Comparison of ENCODE assay signal across 1 cellular context in genomic region chr15:82262422-82263026, GRCh38.
A peak's percentile ranks its signal among the peaks of the same experiment; 100 is the strongest.
TF ChIP-seq lines count a peak whose summit lies in the region.

TSS of gene EFL1 (minus strand) at chr15:82262734. CDS start at chr15:82261778, 956 bp downstream.
TSS of gene SAXO2 (plus strand) at chr15:82262818. CDS start at chr15:82262880, 62 bp downstream.

TF ChIP-seq in HepG2, 621 proteins besides CTCF, POLR2A, EP300 and RAD21 (continued from another document and continues in another):
- TF ChIP-seq GATAD2A (CRISPR knock-in tag; IDR thresholded peaks at IDR 0.05) (no peak), SIX4 (CRISPR knock-in tag; IDR thresholded peaks at IDR 0.05) (no peak), ZBTB10 (CRISPR knock-in tag; IDR thresholded peaks at IDR 0.05; ENCODE audit: borderline replicate concordance) (no peak; the same call in 1 of the 2 replicates), XRCC5 (optimal IDR thresholded peaks at IDR 0.05; ENCODE audit: low read length) (no peak), GPBP1L1 (CRISPR knock-in tag; IDR thresholded peaks at IDR 0.05) (no peak), LBX2 (CRISPR knock-in tag; IDR thresholded peaks at IDR 0.05; ENCODE audit: borderline replicate concordance) (no peak), ZNF790 (CRISPR knock-in tag; IDR thresholded peaks at IDR 0.05; ENCODE audit: borderline replicate concordance) (no peak), SMARCE1 (IDR thresholded peaks at IDR 0.05; ENCODE audit: borderline replicate concordance) (no peak), ZNF10 (CRISPR knock-in tag; IDR thresholded peaks at IDR 0.05; ENCODE audit: borderline replicate concordance, low read depth) (no peak), HNRNPK (IDR thresholded peaks at IDR 0.05; ENCODE audit: low read depth, low read length, poor library complexity, severe bottlenecking) (peak; percentile 52), POLR2AphosphoS5 (IDR thresholded peaks at IDR 0.05; ENCODE audit: low read depth, low read length) (peak; percentile 77), SSRP1 (CRISPR knock-in tag; IDR thresholded peaks at IDR 0.05) (no peak; the same call in 1 of the 2 replicates), TAF1 (CRISPR knock-in tag; IDR thresholded peaks at IDR 0.05) (peak; percentile 63), ARID4A (CRISPR knock-in tag; IDR thresholded peaks at IDR 0.05; ENCODE audit: borderline replicate concordance) (peak; percentile 89), ZNF782 (CRISPR knock-in tag; IDR thresholded peaks at IDR 0.05; ENCODE audit: borderline replicate concordance) (0 out of 2 replicates have a peak, but pooled peaks have one; percentile 36), ZIK1 (CRISPR knock-in tag; IDR thresholded peaks at IDR 0.05; ENCODE audit: borderline replicate concordance, low read depth) (no peak), LRRFIP1 (CRISPR knock-in tag; conservative IDR thresholded peaks at IDR 0.05) (no peak), ZEB1 (IDR thresholded peaks at IDR 0.05; ENCODE audit: insufficient replicate concordance, low read depth) (no peak), NFE2L2 (IDR thresholded peaks at IDR 0.05; ENCODE audit: low read length) (no peak), U2AF2 (IDR thresholded peaks at IDR 0.05; ENCODE audit: low read depth, low read length) (peak; percentile 90; the same call in 1 of the 2 replicates), PBX2 (CRISPR knock-in tag; IDR thresholded peaks at IDR 0.05) (no peak), ISL2 (CRISPR knock-in tag; IDR thresholded peaks at IDR 0.05) (no peak; the same call in 1 of the 2 replicates), MNT (IDR thresholded peaks at IDR 0.05) (0 out of 2 replicates have a peak, but pooled peaks have one; percentile 12), ZNF891 (CRISPR knock-in tag; IDR thresholded peaks at IDR 0.05) (no peak), MTF2 (CRISPR knock-in tag; IDR thresholded peaks at IDR 0.05; ENCODE audit: borderline replicate concordance) (no peak), ZNF609 (CRISPR knock-in tag; IDR thresholded peaks at IDR 0.05; ENCODE audit: borderline replicate concordance) (peak; percentile 33; the same call in 1 of the 2 replicates), E2F1 (CRISPR knock-in tag; IDR thresholded peaks at IDR 0.05) (peak; percentile 49), NFYB (CRISPR knock-in tag; IDR thresholded peaks at IDR 0.05) (no peak), YEATS4 (CRISPR knock-in tag; IDR thresholded peaks at IDR 0.05; ENCODE audit: borderline replicate concordance) (peak; percentile 63; the same call in 1 of the 2 replicates), ZBTB1 (CRISPR knock-in tag; IDR thresholded peaks at IDR 0.05; ENCODE audit: borderline replicate concordance) (no peak), MAX (IDR thresholded peaks at IDR 0.05) (peak; percentile 40), NCOR1 (IDR thresholded peaks at IDR 0.05; ENCODE audit: borderline replicate concordance, low read length) (no peak; the same call in 1 of the 2 replicates), YY1 (IDR thresholded peaks at IDR 0.05; ENCODE audit: insufficient read depth, insufficient replicate concordance, low read depth, low read length) (peak; percentile 43), ZFP36L1 (CRISPR knock-in tag; IDR thresholded peaks at IDR 0.05) (no peak; the same call in 1 of the 2 replicates), JDP2 (CRISPR knock-in tag; IDR thresholded peaks at IDR 0.05; ENCODE audit: borderline replicate concordance) (no peak), PAX8 (CRISPR knock-in tag; IDR thresholded peaks at IDR 0.05; ENCODE audit: borderline replicate concordance) (no peak), ZBTB42 (CRISPR knock-in tag; IDR thresholded peaks at IDR 0.05) (no peak)
